In genomic region chr4:107592518-107592917, GRCh38 we compare ENCODE assay signal across 13 cellular contexts.
DNase-seq lines count a peak whose midpoint lies in the region; ATAC-seq and TF ChIP-seq lines count a peak whose summit lies in the region.
"Had no signal": no experiment of that assay in that cellular context is flagged by ENCODE, and none has a peak within 500 bp of the region (broad histone marks: within the 10 kb centered on the region; RNA-seq: fewer than 3 reads in every experiment).

No MANE protein-coding gene starts in this region.

- no peaks in the 10 kb centered on the region for H3K36me3 Mint-ChIP-seq in progenitor cell of endocrine pancreas (ENCODE audit: insufficient read depth)

- H3K27ac Mint-ChIP-seq in progenitor cell of endocrine pancreas, result no peak overlapping the region

- H3K27me3 Mint-ChIP-seq in progenitor cell of endocrine pancreas, result no peaks in the 10 kb centered on the region

- ATAC-seq in GM18519 (IDR thresholded peaks at IDR 0.05; ENCODE audit: low FRiP score, unreplicated experiment) (peak; percentile 97), GM21528 (IDR thresholded peaks at IDR 0.05; ENCODE audit: low FRiP score, unreplicated experiment) (peak; percentile 95), HG03196 (IDR thresholded peaks at IDR 0.05; ENCODE audit: unreplicated experiment) (peak; percentile 71), esophagus mucosa (no peak), HG02970 (IDR thresholded peaks at IDR 0.05; ENCODE audit: low FRiP score, unreplicated experiment) (no peak)
- ATAC-seq: upper lobe of right lung had no signal

- H3K4me3 Mint-ChIP-seq in progenitor cell of endocrine pancreas (ENCODE audit: low read depth), result no peak overlapping the region

- peaks cover 4% of the 10 kb centered on the region for H3K9me3 Mint-ChIP-seq in progenitor cell of endocrine pancreas (ENCODE audit: low read depth)

- no peak for TF ChIP-seq CTCF in progenitor cell of endocrine pancreas (IDR thresholded peaks at IDR 0.05; ENCODE audit: unreplicated experiment)

- no peaks in the 10 kb centered on the region for H3K4me1 Mint-ChIP-seq in progenitor cell of endocrine pancreas (ENCODE audit: low read depth)

- DNase-seq in OCI-M1 (lab: John Stamatoyannopoulos, UW), result peak; percentile 89
- no peak for DNase-seq in nucleus accumbens (lab: John Stamatoyannopoulos, UW)
- no peak for DNase-seq in progenitor cell of endocrine pancreas (ENCODE audit: low spot score, unreplicated experiment)
- DNase-seq: adrenal gland; effector CD4-positive, alpha-beta T cell; NCI-H2081; T-helper 9 cell; upper lobe of right lung had no signal

Comparison
In these comparisons a context has a peak if more than half of its experiments do, and no peak if none do; other contexts are left out.
1. ATAC-seq: peak in GM18519 (single experiment), GM21528 (single experiment) and HG03196 (single experiment); none in esophagus mucosa (single experiment) and HG02970 (single experiment).